In the genomic region with DNA sequence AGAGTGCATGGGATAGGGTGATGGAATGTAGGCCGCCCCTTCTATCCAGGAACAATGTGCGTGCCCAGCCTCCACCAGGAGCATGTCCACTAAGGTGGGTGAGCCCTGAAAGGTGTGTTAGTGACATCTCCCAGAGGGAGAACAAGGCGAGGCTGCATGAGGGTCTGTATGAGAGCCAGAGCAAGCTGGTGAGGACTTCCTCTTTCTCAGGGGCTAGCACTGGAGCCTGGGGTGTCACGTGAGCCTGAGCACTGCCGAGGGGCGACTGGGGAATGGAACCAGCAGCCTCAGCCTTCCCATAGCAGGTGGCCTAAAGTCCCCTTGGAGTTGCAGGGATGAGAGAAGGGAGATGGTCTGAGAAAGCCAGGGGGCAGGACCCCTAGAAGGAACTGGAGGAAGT, we compare ENCODE assay signal across 24 cellular contexts.
"Had no signal": no experiment of that assay in that cellular context is flagged by ENCODE, and none has a peak within 500 bp of the region (broad histone marks: within the 10 kb centered on the region; RNA-seq: fewer than 3 reads in every experiment).

No MANE protein-coding gene starts in this region.

- H3K27me3 ChIP-seq: MG63 had no signal

- DNase-seq: activated B cell treated with CpG ODN at 0.5 μM for 24 hours; activated CD4-positive, alpha-beta T cell treated with anti-CD3 and anti-CD28 coated beads for 1 hour; activated CD4-positive, alpha-beta T cell treated with anti-CD3 and anti-CD28 coated beads, Interleukin-2, amount 10 ng/mL, durations not matched to agents 24 days and 14 days; activated CD4-positive, alpha-beta T cell treated with anti-CD3 and anti-CD28 coated beads, Interleukin-2, amount 50 U/mL, for 48 hours; activated CD8-positive, alpha-beta memory T cell treated with anti-CD3 and anti-CD28 coated beads, Interleukin-2, amount 10 ng/mL, durations not matched to agents 7 days and 5 days; activated effector memory CD4-positive, alpha-beta T cell treated with anti-CD3 and anti-CD28 coated beads, Interleukin-2, amount 50 U/mL, for 16 hours; activated naive CD4-positive, alpha-beta T cell treated with Interleukin-2 at 50 U/mL for 16 hours; activated naive CD8-positive, alpha-beta T cell treated with anti-CD3 and anti-CD28 coated beads, Interleukin-2, amount 50 U/mL, for 24 hours; activated T-cell treated with anti-CD3 and anti-CD28 coated beads, Interleukin-2, amount 50 U/mL, for 4 hours; amniotic stem cell; MG63; NCI-H1092; NCI-H1417; NCI-H1694; NCI-H2029; NCI-H446; NCI-H524; PC-9; SHP77 treated with DMSO at 0.1 percent for 48 hours; T-helper 2 cell; T1000 had no signal

- H3K4me2 ChIP-seq: PC-9 had no signal

- H3K4me3 Mint-ChIP-seq: activated B cell treated with CpG ODN at 0.5 μM for 24 hours; activated CD4-positive, alpha-beta T cell treated with anti-CD3 and anti-CD28 coated beads, Interleukin-2, amount 10 ng/mL, durations not matched to agents 24 days and 14 days; activated CD8-positive, alpha-beta memory T cell treated with anti-CD3 and anti-CD28 coated beads, Interleukin-2, amount 10 ng/mL, durations not matched to agents 7 days and 5 days; activated naive CD8-positive, alpha-beta T cell treated with anti-CD3 and anti-CD28 coated beads, Interleukin-2, amount 50 U/mL, for 24 hours; activated T-cell treated with anti-CD3 and anti-CD28 coated beads, Interleukin-2, amount 50 U/mL, for 4 hours; central memory CD8-positive, alpha-beta T cell had no signal

- H3K27ac Mint-ChIP-seq: activated B cell treated with CpG ODN at 0.5 μM for 24 hours; activated CD4-positive, alpha-beta T cell treated with anti-CD3 and anti-CD28 coated beads, Interleukin-2, amount 10 ng/mL, durations not matched to agents 24 days and 14 days; activated CD8-positive, alpha-beta memory T cell treated with anti-CD3 and anti-CD28 coated beads, Interleukin-2, amount 10 ng/mL, durations not matched to agents 7 days and 5 days; activated naive CD4-positive, alpha-beta T cell treated with anti-CD3 and anti-CD28 coated beads, Interleukin-2, amount 50 U/mL, for 72 hours; activated naive CD8-positive, alpha-beta T cell treated with anti-CD3 and anti-CD28 coated beads, Interleukin-2, amount 50 U/mL, for 24 hours had no signal

- H3K36me3 Mint-ChIP-seq: activated CD8-positive, alpha-beta memory T cell treated with anti-CD3 and anti-CD28 coated beads, Interleukin-2, amount 10 ng/mL, durations not matched to agents 7 days and 5 days; activated naive CD4-positive, alpha-beta T cell treated with anti-CD3 and anti-CD28 coated beads, Interleukin-2, amount 50 U/mL, for 72 hours; brain had no signal

- H3K36me3 ChIP-seq: MG63 had no signal

- H3K27ac ChIP-seq: PC-9 had no signal

- H3K9me3 ChIP-seq: MG63 had no signal

- H3K4me3 ChIP-seq: MG63, PC-9 had no signal

- H3K4me1 Mint-ChIP-seq: activated B cell treated with CpG ODN at 0.5 μM for 24 hours had no signal

- ATAC-seq: activated CD8-positive, alpha-beta memory T cell treated with anti-CD3 and anti-CD28 coated beads, Interleukin-2, amount 10 ng/mL, durations not matched to agents 7 days and 5 days; activated naive CD4-positive, alpha-beta T cell treated with anti-CD3 and anti-CD28 coated beads, Interleukin-2, amount 50 U/mL, for 72 hours; activated naive CD8-positive, alpha-beta T cell treated with anti-CD3 and anti-CD28 coated beads, Interleukin-2, amount 50 U/mL, for 24 hours; activated T-cell treated with anti-CD3 and anti-CD28 coated beads, Interleukin-2, amount 50 U/mL, for 4 hours had no signal

- H2AFZ ChIP-seq: PC-9 had no signal

- H3K27me3 Mint-ChIP-seq: brain had no signal

- H3K9me3 Mint-ChIP-seq: activated B cell treated with CpG ODN at 0.5 μM for 24 hours; activated CD4-positive, alpha-beta T cell treated with anti-CD3 and anti-CD28 coated beads, Interleukin-2, amount 10 ng/mL, durations not matched to agents 24 days and 14 days; activated naive CD4-positive, alpha-beta T cell treated with anti-CD3 and anti-CD28 coated beads, Interleukin-2, amount 50 U/mL, for 72 hours; activated naive CD8-positive, alpha-beta T cell treated with anti-CD3 and anti-CD28 coated beads, Interleukin-2, amount 50 U/mL, for 24 hours; activated T-cell treated with anti-CD3 and anti-CD28 coated beads, Interleukin-2, amount 50 U/mL, for 4 hours; brain; central memory CD8-positive, alpha-beta T cell had no signal
